ENCODE assay signal across 1 cellular context in the genomic region with DNA sequence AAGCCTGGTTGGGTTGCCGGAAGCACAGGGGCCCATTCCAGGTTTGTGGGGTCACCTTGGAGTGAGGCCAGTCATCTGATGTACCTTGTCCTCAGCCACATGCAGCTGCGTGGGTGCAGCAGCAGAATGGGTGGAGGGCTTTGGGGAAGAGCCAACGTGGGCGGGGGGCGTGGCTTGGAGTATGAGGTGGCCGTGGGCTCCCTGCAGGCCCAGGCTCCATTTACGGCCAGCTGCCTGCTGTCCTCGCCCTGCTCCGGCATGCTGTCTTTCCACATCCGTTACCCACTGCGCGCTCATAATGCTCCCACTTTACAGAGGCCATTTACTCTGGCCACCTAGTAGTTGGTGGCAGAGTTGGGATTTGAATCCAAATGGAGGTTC.
TF ChIP-seq lines count a peak whose summit lies in the region.

No MANE protein-coding gene starts in this region.

TF ChIP-seq in HepG2, 621 proteins besides CTCF, POLR2A, EP300 and RAD21 (continued from another document and continues in another):
- TF ChIP-seq, protein P1, sequence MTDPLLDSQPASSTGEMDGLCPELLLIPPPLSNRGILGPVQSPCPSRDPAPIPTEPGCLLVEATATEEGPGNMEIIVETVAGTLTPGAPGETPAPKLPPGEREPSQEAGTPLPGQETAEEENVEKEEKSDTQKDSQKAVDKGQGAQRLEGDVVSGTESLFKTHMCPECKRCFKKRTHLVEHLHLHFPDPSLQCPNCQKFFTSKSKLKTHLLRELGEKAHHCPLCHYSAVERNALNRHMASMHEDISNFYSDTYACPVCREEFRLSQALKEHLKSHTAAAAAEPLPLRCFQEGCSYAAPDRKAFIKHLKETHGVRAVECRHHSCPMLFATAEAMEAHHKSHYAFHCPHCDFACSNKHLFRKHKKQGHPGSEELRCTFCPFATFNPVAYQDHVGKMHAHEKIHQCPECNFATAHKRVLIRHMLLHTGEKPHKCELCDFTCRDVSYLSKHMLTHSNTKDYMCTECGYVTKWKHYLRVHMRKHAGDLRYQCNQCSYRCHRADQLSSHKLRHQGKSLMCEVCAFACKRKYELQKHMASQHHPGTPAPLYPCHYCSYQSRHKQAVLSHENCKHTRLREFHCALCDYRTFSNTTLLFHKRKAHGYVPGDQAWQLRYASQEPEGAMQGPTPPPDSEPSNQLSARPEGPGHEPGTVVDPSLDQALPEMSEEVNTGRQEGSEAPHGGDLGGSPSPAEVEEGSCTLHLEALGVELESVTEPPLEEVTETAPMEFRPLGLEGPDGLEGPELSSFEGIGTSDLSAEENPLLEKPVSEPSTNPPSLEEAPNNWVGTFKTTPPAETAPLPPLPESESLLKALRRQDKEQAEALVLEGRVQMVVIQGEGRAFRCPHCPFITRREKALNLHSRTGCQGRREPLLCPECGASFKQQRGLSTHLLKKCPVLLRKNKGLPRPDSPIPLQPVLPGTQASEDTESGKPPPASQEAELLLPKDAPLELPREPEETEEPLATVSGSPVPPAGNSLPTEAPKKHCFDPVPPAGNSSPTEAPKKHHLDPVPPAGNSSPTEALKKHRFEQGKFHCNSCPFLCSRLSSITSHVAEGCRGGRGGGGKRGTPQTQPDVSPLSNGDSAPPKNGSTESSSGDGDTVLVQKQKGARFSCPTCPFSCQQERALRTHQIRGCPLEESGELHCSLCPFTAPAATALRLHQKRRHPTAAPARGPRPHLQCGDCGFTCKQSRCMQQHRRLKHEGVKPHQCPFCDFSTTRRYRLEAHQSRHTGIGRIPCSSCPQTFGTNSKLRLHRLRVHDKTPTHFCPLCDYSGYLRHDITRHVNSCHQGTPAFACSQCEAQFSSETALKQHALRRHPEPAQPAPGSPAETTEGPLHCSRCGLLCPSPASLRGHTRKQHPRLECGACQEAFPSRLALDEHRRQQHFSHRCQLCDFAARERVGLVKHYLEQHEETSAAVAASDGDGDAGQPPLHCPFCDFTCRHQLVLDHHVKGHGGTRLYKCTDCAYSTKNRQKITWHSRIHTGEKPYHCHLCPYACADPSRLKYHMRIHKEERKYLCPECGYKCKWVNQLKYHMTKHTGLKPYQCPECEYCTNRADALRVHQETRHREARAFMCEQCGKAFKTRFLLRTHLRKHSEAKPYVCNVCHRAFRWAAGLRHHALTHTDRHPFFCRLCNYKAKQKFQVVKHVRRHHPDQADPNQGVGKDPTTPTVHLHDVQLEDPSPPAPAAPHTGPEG (CRISPR knock-in tag; IDR thresholded peaks at IDR 0.05): no peak
- TF ChIP-seq CEBPG (CRISPR knock-in tag; IDR thresholded peaks at IDR 0.05) (no peak), MEIS2 (CRISPR knock-in tag; IDR thresholded peaks at IDR 0.05) (no peak), ZNF724P (CRISPR knock-in tag; IDR thresholded peaks at IDR 0.05; ENCODE audit: borderline replicate concordance) (no peak), ZNF225 (CRISPR knock-in tag; IDR thresholded peaks at IDR 0.05) (0 out of 2 replicates have a peak, but pooled peaks have one; percentile 61), NFE2L2 (IDR thresholded peaks at IDR 0.05; ENCODE audit: low read length) (no peak), HDAC6 (IDR thresholded peaks at IDR 0.05; ENCODE audit: low read depth, low read length) (no peak), TOE1 (CRISPR knock-in tag; IDR thresholded peaks at IDR 0.05) (no peak), NR1H2 (CRISPR knock-in tag; IDR thresholded peaks at IDR 0.05; ENCODE audit: borderline replicate concordance, low read depth) (no peak), ZNF317 (CRISPR knock-in tag; IDR thresholded peaks at IDR 0.05) (0 out of 2 replicates have a peak, but pooled peaks have one; percentile 32), FOSL2 (CRISPR knock-in tag; IDR thresholded peaks at IDR 0.05) (no peak), MTF1 (CRISPR knock-in tag; IDR thresholded peaks at IDR 0.05) (no peak), RFXAP (CRISPR knock-in tag; IDR thresholded peaks at IDR 0.05; ENCODE audit: borderline replicate concordance) (no peak), ZIK1 (CRISPR knock-in tag; IDR thresholded peaks at IDR 0.05; ENCODE audit: borderline replicate concordance, low read depth) (no peak), SP2 (CRISPR knock-in tag; IDR thresholded peaks at IDR 0.05) (peak; percentile 29; the same call in 1 of the 2 replicates), ZSCAN31 (CRISPR knock-in tag; IDR thresholded peaks at IDR 0.05; ENCODE audit: low read depth) (no peak), KLF13 (CRISPR knock-in tag; IDR thresholded peaks at IDR 0.05) (no peak)
- TF ChIP-seq, protein P2, sequence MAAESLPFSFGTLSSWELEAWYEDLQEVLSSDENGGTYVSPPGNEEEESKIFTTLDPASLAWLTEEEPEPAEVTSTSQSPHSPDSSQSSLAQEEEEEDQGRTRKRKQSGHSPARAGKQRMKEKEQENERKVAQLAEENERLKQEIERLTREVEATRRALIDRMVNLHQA (CRISPR knock-in tag; IDR thresholded peaks at IDR 0.05): no peak
- TF ChIP-seq, protein P3, sequence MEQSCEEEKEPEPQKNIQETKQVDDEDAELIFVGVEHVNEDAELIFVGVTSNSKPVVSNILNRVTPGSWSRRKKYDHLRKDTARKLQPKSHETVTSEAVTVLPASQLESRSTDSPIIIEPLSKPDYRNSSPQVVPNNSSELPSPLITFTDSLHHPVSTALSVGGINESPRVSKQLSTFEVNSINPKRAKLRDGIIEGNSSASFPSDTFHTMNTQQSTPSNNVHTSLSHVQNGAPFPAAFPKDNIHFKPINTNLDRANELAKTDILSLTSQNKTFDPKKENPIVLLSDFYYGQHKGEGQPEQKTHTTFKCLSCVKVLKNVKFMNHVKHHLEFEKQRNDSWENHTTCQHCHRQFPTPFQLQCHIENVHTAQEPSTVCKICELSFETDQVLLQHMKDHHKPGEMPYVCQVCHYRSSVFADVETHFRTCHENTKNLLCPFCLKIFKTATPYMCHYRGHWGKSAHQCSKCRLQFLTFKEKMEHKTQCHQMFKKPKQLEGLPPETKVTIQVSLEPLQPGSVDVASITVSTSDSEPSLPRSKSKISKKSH (CRISPR knock-in tag; IDR thresholded peaks at IDR 0.05; ENCODE audit: borderline replicate concordance): 0 out of 2 replicates have a peak, but pooled peaks have one; percentile 15
- TF ChIP-seq, protein P4, sequence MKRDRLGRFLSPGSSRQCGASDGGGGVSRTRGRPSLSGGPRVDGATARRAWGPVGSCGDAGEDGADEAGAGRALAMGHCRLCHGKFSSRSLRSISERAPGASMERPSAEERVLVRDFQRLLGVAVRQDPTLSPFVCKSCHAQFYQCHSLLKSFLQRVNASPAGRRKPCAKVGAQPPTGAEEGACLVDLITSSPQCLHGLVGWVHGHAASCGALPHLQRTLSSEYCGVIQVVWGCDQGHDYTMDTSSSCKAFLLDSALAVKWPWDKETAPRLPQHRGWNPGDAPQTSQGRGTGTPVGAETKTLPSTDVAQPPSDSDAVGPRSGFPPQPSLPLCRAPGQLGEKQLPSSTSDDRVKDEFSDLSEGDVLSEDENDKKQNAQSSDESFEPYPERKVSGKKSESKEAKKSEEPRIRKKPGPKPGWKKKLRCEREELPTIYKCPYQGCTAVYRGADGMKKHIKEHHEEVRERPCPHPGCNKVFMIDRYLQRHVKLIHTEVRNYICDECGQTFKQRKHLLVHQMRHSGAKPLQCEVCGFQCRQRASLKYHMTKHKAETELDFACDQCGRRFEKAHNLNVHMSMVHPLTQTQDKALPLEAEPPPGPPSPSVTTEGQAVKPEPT (CRISPR knock-in tag; IDR thresholded peaks at IDR 0.05; ENCODE audit: low read depth): no peak
- TF ChIP-seq, protein P5, sequence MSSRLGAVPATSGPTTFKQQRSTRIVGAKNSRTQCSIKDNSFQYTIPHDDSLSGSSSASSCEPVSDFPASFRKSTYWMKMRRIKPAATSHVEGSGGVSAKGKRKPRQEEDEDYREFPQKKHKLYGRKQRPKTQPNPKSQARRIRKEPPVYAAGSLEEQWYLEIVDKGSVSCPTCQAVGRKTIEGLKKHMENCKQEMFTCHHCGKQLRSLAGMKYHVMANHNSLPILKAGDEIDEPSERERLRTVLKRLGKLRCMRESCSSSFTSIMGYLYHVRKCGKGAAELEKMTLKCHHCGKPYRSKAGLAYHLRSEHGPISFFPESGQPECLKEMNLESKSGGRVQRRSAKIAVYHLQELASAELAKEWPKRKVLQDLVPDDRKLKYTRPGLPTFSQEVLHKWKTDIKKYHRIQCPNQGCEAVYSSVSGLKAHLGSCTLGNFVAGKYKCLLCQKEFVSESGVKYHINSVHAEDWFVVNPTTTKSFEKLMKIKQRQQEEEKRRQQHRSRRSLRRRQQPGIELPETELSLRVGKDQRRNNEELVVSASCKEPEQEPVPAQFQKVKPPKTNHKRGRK (CRISPR knock-in tag; IDR thresholded peaks at IDR 0.05): no peak
- TF ChIP-seq, protein P6, sequence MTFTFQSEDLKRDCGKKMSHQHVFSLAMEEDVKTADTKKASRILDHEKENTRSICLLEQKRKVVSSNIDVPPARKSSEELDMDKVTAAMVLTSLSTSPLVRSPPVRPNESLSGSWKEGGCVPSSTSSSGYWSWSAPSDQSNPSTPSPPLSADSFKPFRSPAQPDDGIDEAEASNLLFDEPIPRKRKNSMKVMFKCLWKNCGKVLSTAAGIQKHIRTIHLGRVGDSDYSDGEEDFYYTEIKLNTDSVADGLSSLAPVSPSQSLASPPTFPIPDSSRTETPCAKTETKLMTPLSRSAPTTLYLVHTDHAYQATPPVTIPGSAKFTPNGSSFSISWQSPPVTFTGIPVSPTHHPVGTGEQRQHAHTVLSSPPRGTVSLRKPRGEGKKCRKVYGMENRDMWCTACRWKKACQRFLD (CRISPR knock-in tag; IDR thresholded peaks at IDR 0.05; ENCODE audit: borderline replicate concordance): no peak
- TF ChIP-seq, protein P7, sequence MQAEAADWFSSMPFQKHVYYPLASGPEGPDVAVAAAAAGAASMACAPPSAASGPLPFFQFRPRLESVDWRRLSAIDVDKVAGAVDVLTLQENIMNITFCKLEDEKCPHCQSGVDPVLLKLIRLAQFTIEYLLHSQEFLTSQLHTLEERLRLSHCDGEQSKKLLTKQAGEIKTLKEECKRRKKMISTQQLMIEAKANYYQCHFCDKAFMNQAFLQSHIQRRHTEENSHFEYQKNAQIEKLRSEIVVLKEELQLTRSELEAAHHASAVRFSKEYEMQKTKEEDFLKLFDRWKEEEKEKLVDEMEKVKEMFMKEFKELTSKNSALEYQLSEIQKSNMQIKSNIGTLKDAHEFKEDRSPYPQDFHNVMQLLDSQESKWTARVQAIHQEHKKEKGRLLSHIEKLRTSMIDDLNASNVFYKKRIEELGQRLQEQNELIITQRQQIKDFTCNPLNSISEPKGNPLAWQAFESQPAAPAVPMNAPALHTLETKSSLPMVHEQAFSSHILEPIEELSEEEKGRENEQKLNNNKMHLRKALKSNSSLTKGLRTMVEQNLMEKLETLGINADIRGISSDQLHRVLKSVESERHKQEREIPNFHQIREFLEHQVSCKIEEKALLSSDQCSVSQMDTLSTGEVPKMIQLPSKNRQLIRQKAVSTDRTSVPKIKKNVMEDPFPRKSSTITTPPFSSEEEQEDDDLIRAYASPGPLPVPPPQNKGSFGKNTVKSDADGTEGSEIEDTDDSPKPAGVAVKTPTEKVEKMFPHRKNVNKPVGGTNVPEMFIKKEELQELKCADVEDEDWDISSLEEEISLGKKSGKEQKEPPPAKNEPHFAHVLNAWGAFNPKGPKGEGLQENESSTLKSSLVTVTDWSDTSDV (CRISPR knock-in tag; IDR thresholded peaks at IDR 0.05): peak; percentile 43; the same call in 1 of the 2 replicates
- TF ChIP-seq, protein P8, sequence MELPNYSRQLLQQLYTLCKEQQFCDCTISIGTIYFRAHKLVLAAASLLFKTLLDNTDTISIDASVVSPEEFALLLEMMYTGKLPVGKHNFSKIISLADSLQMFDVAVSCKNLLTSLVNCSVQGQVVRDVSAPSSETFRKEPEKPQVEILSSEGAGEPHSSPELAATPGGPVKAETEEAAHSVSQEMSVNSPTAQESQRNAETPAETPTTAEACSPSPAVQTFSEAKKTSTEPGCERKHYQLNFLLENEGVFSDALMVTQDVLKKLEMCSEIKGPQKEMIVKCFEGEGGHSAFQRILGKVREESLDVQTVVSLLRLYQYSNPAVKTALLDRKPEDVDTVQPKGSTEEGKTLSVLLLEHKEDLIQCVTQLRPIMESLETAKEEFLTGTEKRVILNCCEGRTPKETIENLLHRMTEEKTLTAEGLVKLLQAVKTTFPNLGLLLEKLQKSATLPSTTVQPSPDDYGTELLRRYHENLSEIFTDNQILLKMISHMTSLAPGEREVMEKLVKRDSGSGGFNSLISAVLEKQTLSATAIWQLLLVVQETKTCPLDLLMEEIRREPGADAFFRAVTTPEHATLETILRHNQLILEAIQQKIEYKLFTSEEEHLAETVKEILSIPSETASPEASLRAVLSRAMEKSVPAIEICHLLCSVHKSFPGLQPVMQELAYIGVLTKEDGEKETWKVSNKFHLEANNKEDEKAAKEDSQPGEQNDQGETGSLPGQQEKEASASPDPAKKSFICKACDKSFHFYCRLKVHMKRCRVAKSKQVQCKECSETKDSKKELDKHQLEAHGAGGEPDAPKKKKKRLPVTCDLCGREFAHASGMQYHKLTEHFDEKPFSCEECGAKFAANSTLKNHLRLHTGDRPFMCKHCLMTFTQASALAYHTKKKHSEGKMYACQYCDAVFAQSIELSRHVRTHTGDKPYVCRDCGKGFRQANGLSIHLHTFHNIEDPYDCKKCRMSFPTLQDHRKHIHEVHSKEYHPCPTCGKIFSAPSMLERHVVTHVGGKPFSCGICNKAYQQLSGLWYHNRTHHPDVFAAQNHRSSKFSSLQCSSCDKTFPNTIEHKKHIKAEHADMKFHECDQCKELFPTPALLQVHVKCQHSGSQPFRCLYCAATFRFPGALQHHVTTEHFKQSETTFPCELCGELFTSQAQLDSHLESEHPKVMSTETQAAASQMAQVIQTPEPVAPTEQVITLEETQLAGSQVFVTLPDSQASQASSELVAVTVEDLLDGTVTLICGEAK (IDR thresholded peaks at IDR 0.05): no peak
- TF ChIP-seq, protein P8 (CRISPR knock-in tag; IDR thresholded peaks at IDR 0.05): peak; percentile 43; the same call in 1 of the 2 replicates
